1 cellular context compared by ENCODE assay signal in the genomic region with DNA sequence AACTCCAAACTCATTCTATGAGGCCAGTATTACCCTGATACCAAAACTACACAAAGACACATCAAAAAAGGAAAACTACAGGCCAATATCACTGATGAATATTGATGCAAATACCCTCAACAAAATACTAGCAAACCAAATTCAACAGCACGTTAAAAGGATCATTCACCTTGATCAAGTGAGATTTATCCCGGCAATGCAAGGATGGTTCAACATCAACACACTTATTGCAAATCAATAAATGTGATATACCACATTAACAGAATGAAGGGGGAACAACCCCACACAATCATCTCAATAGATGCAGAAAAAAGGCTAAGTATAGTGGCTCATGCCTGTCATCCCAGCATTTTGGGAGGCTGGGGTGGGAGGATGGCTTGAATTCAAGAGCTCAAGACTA.
TF ChIP-seq lines count a peak whose summit lies in the region.

No MANE protein-coding gene starts in this region.

TF ChIP-seq in GM12891, 5 proteins besides CTCF, POLR2A, EP300 and RAD21 (continued from another document):
- no peak for TF ChIP-seq TAF1 (IDR thresholded peaks at IDR 0.05; ENCODE audit: low read depth, low read length)
